In the genomic region with DNA sequence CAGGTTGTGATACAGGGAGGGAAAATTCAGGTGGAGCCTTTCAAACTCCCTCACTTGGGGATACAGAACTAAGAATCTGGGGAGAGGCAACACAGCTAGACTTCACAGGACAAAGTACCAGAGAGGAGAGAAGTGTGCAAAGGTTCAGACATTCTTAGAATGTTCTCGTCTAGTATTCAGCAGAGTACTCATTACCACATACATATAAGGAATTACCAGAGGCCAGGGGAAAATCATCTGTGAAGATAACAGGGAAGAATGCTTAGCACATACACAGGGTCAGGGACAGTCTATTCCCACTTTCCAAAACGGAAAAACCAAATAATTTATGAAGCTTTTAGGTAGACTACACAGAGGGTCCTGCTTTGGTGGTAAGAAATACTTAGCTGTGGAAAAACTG, we compare ENCODE assay signal across 24 cellular contexts. TPM values are rescaled to one million over a fixed set of nuclear protein-coding genes. Genes with fewer than 3 reads are reported as not detected.
"Had no signal": no experiment of that assay in that cellular context is flagged by ENCODE, and none has a peak within 500 bp of the region (broad histone marks: within the 10 kb centered on the region; RNA-seq: fewer than 3 reads in every experiment).

No MANE protein-coding gene starts in this region.

- DNase-seq: activated CD4-positive, alpha-beta T cell treated with anti-CD3 and anti-CD28 coated beads for 1 hour; activated CD4-positive, alpha-beta T cell treated with anti-CD3 and anti-CD28 coated beads, Interleukin-2, amount 50 U/mL, for 1 hour; activated T-cell treated with anti-CD3 and anti-CD28 coated beads, Interleukin-2, amount 50 U/mL, for 1 hour; amniotic stem cell; body of pancreas; caudate nucleus; dermis blood vessel endothelial cell; effector memory CD4-positive, alpha-beta T cell; gastrocnemius medialis; hippocampal formation; left ventricle myocardium superior; mammary epithelial cell; midbrain; natural killer cell; ovary; stimulated activated CD4-positive, alpha-beta T cell treated with anti-CD3 and anti-CD28 coated beads, Interleukin-12 subunit alpha, Interleukin-12 subunit beta, amount 100 ng/mL, for 4 hours; stimulated activated CD4-positive, alpha-beta T cell treated with anti-CD3 and anti-CD28 coated beads, Interleukin-1b, Interleukin-23, amount 100 ng/mL, for 48 hours; substantia nigra; T-cell; thyroid gland had no signal

- H3K36me3 ChIP-seq: gastrocnemius medialis, ovary, prostate gland, right atrium auricular region, thyroid gland had no signal

- H3K4me3 ChIP-seq: body of pancreas, gastrocnemius medialis, ovary, prostate gland, right atrium auricular region, thyroid gland had no signal

- H3K27ac ChIP-seq: body of pancreas, gastrocnemius medialis, ovary, prostate gland, right atrium auricular region, thyroid gland had no signal

- H3K4me1 ChIP-seq: body of pancreas, gastrocnemius medialis, prostate gland, right atrium auricular region, thyroid gland had no signal

- H3K27me3 ChIP-seq: body of pancreas, gastrocnemius medialis, ovary, right atrium auricular region, thyroid gland had no signal

- H3K9me3 ChIP-seq: gastrocnemius medialis, ovary, prostate gland, thyroid gland had no signal

RNA-seq across cellular contexts. Expression of a gene that starts 58.1 kb away (rescaled TPM):
- total RNA-seq: activated T-helper 17 cell treated with anti-CD3 and anti-CD28 coated beads, Interleukin-2, amount 50 U/mL, for 72 hours; esophagus mucosa; mammary epithelial cell; natural killer cell; T-cell had no signal
- polyA plus RNA-seq: mammary epithelial cell had no signal
